Comparison of ENCODE assay signal across 15 cellular contexts in genomic region chr17:50065056-50065455, GRCh38. TPM values are rescaled to one million over a fixed set of nuclear protein-coding genes. Genes with fewer than 3 reads are reported as not detected.
DNase-seq lines count a peak whose midpoint lies in the region; ATAC-seq and TF ChIP-seq lines count a peak whose summit lies in the region.
"Had no signal": no experiment of that assay in that cellular context is flagged by ENCODE, and none has a peak within 500 bp of the region (broad histone marks: within the 10 kb centered on the region; RNA-seq: fewer than 3 reads in every experiment).

No MANE protein-coding gene starts in this region.

- no peaks in the 10 kb centered on the region for H3K27me3 Mint-ChIP-seq in chondrocyte (ENCODE audit: low read depth)
- H3K27me3 Mint-ChIP-seq in activated CD4-positive, alpha-beta T cell treated with anti-CD3 and anti-CD28 coated beads for 36 hours: no peaks in the 10 kb centered on the region

- peak overlapping the region; percentile 98 for H3K27ac Mint-ChIP-seq in chondrocyte (ENCODE audit: unreplicated experiment)
- no peak overlapping the region for H3K27ac Mint-ChIP-seq in activated CD4-positive, alpha-beta T cell treated with anti-CD3 and anti-CD28 coated beads for 36 hours
- H3K27ac Mint-ChIP-seq: activated B cell treated with CpG ODN at 0.5 μM for 24 hours, naive B cell had no signal

- peaks cover 64% of the 10 kb centered on the region for H3K4me1 Mint-ChIP-seq in chondrocyte (ENCODE audit: low read depth)
- H3K4me1 Mint-ChIP-seq in activated CD4-positive, alpha-beta T cell treated with anti-CD3 and anti-CD28 coated beads for 36 hours: no peaks in the 10 kb centered on the region
- H3K4me1 Mint-ChIP-seq: activated B cell treated with CpG ODN at 0.5 μM for 24 hours had no signal

- DNase-seq in PC-9 (no peak), chondrocyte (ENCODE audit: low spot score) (no peak), mesendoderm (no peak), stomach (no peak), DMS79 treated with DMSO at 0.1 percent for 48 hours (lab: John Stamatoyannopoulos, UW) (no peak), SHP77 treated with DMSO at 0.1 percent for 48 hours (lab: John Stamatoyannopoulos, UW) (no peak)
- DNase-seq in activated CD4-positive, alpha-beta T cell treated with anti-CD3 and anti-CD28 coated beads for 36 hours: no peak
- no peak for DNase-seq in effector CD8-positive, alpha-beta T cell (lab: John Stamatoyannopoulos, UW)
- DNase-seq: activated B cell treated with CpG ODN at 0.5 μM for 24 hours, naive B cell, NCI-H146, NCI-H69 had no signal

- no peaks in the 10 kb centered on the region for H3K9me3 Mint-ChIP-seq in chondrocyte (ENCODE audit: low read depth)
- no peaks in the 10 kb centered on the region for H3K9me3 Mint-ChIP-seq in activated CD4-positive, alpha-beta T cell treated with anti-CD3 and anti-CD28 coated beads for 36 hours (ENCODE audit: low read depth)
- H3K9me3 Mint-ChIP-seq: activated B cell treated with CpG ODN at 0.5 μM for 24 hours, naive B cell had no signal

- H3F3A ChIP-seq in PC-9 (ENCODE audit: insufficient read depth, low read depth): peaks cover 91% of the 10 kb centered on the region

- peaks cover 68% of the 10 kb centered on the region for H3K36me3 ChIP-seq in PC-9 (ENCODE audit: low read depth)
- no peaks in the 10 kb centered on the region for H3K36me3 ChIP-seq in mesendoderm (ENCODE audit: control insufficient read depth, insufficient read depth, low read length)
- H3K36me3 ChIP-seq in stomach: peaks cover 19 to 43% (median 33%) of the 10 kb centered on the region in 4 donors

- no peak overlapping the region for H4K5ac ChIP-seq in mesendoderm (ENCODE audit: low read length)

- no CpG with 5 or more reads among the region's 3 CpGs for WGBS in mesendoderm (ENCODE audit: extremely low coverage, insufficient coverage, low lambda C conversion rate)
- WGBS in stomach, 5 donors: 44 to 54% (median 49%) methylated on average over 3 of the region's 3 CpGs

- no peak overlapping the region for H2BK15ac ChIP-seq in mesendoderm (replicated peaks; ENCODE audit: low read depth)

- no TSS peak for BruUV-seq in PC-9 (replicated peaks; lab: Mats Ljungman, UMichigan)

- H3K4ac ChIP-seq in mesendoderm (ENCODE audit: low read depth, low read length): no peak overlapping the region

- no peak overlapping the region for H3K9ac ChIP-seq in mesendoderm (ENCODE audit: low read length)

- H3K79me2 ChIP-seq in PC-9 (ENCODE audit: low read depth): peaks cover 83% of the 10 kb centered on the region
- H3K79me2 ChIP-seq in mesendoderm (ENCODE audit: control insufficient read depth, insufficient read depth, low read length): no peaks in the 10 kb centered on the region

- H2AFZ ChIP-seq in PC-9: no peak overlapping the region

- no peaks in the 10 kb centered on the region for H3K9me2 ChIP-seq in PC-9 (ENCODE audit: insufficient read depth)

- H3K56ac ChIP-seq in mesendoderm (ENCODE audit: low read length): no peak overlapping the region

- TF ChIP-seq CTCF in PC-9 (conservative IDR thresholded peaks at IDR 0.05) (no peak), chondrocyte (IDR thresholded peaks at IDR 0.05) (no peak), stomach (IDR thresholded peaks at IDR 0.05) (no peak)

- no peaks in the 10 kb centered on the region for H3K79me1 ChIP-seq in mesendoderm (ENCODE audit: low read length)

- peaks cover 18% of the 10 kb centered on the region for H3K36me3 Mint-ChIP-seq in chondrocyte (ENCODE audit: low read depth)
- no peaks in the 10 kb centered on the region for H3K36me3 Mint-ChIP-seq in activated CD4-positive, alpha-beta T cell treated with anti-CD3 and anti-CD28 coated beads for 36 hours (ENCODE audit: low read depth)
- H3K36me3 Mint-ChIP-seq: naive B cell had no signal

- no peak overlapping the region for H2BK120ac ChIP-seq in mesendoderm (ENCODE audit: low read depth, low read length)

- peak overlapping the region; percentile 77 for H3K4me2 ChIP-seq in PC-9
- no peak overlapping the region for H3K4me2 ChIP-seq in mesendoderm (ENCODE audit: low read length)

- H2AK5ac ChIP-seq in mesendoderm (ENCODE audit: low read length): no peak overlapping the region

- H3K27ac ChIP-seq in PC-9: peak overlapping the region; percentile 97
- H3K27ac ChIP-seq in mesendoderm (ENCODE audit: low read depth, low read length): peak overlapping the region; percentile 5
- peak overlapping the region in 4 of 5 donors; percentile 96 to 97 (median 96) for H3K27ac ChIP-seq in stomach
- H3K27ac ChIP-seq: C4-2B, SK-N-MC had no signal

- H3K9me3 ChIP-seq in PC-9 (ENCODE audit: insufficient read depth, low read depth) (no peaks in the 10 kb centered on the region), stomach (no peaks in the 10 kb centered on the region)

- H4K8ac ChIP-seq in mesendoderm (ENCODE audit: low read depth, low read length): no peak overlapping the region

- POLR2A ChIA-PET in PC-9 (lab: Charles Lee; ENCODE audit: unreplicated experiment): interaction anchor here (0.5 to 1.5 kb wide), 4 partner anchors 9 to 37 kb away, joined by 3 to 21 read pairs (median 8); partner anchors contain the start of gene ITGA3
- POLR2A ChIA-PET in activated CD4-positive, alpha-beta T cell treated with anti-CD3 and anti-CD28 coated beads for 36 hours (lab: Charles Lee): no interaction called here

- peak overlapping the region; percentile 36 for H3K4me3 ChIP-seq in PC-9
- H3K4me3 ChIP-seq in mesendoderm (ENCODE audit: low read length): no peak overlapping the region
- no peak overlapping the region for H3K4me3 ChIP-seq in stomach
- H3K4me3 ChIP-seq: K562, SK-N-MC had no signal

- peaks cover 76% of the 10 kb centered on the region for H3K4me1 ChIP-seq in PC-9 (replicated peaks; ENCODE audit: insufficient read depth)
- H3K4me1 ChIP-seq in mesendoderm (ENCODE audit: control insufficient read depth, low read depth, low read length): no peaks in the 10 kb centered on the region
- H3K4me1 ChIP-seq in stomach: peaks cover 47 to 60% (median 53%) of the 10 kb centered on the region in 4 donors

- TF ChIP-seq POLR2A in stomach (IDR thresholded peaks at IDR 0.05): no peak

- intact Hi-C loops in PC-9 (cut with micrococcal nuclease; ENCODE audit: unreplicated experiment) (no loop called here), stomach (cut with DNase I; ENCODE audit: low total_unique reads) (no loop called here)
- intact Hi-C loops in activated CD4-positive, alpha-beta T cell treated with anti-CD3 and anti-CD28 coated beads for 36 hours (cut with DNase I, micrococcal nuclease): no loop called here

- peaks cover 13% of the 10 kb centered on the region for H4K20me1 ChIP-seq in PC-9 (ENCODE audit: insufficient read depth)

- TF ChIP-seq EP300 in stomach (IDR thresholded peaks at IDR 0.05): no peak

- no peak overlapping the region for H2BK5ac ChIP-seq in mesendoderm (ENCODE audit: low read length)

- CTCF ChIA-PET in PC-9 (lab: Charles Lee): interaction anchor here (0.9 kb wide), 1 partner anchor 22 kb away, joined by 3 read pairs; no protein-coding TSS in a partner anchor
- CTCF ChIA-PET in activated CD4-positive, alpha-beta T cell treated with anti-CD3 and anti-CD28 coated beads for 36 hours (lab: Charles Lee): interaction anchor here (0.6 to 1.0 kb wide), 5 partner anchors 9 to 206 kb away, joined by 3 to 4 read pairs (median 3); partner anchors contain the start of gene ITGA3

- H3K23ac ChIP-seq in mesendoderm (ENCODE audit: low read length): no peak overlapping the region

- H3K4me3 Mint-ChIP-seq in chondrocyte (ENCODE audit: unreplicated experiment): peak overlapping the region; percentile 3
- H3K4me3 Mint-ChIP-seq in activated CD4-positive, alpha-beta T cell treated with anti-CD3 and anti-CD28 coated beads for 36 hours: no peak overlapping the region
- H3K4me3 Mint-ChIP-seq: activated B cell treated with CpG ODN at 0.5 μM for 24 hours, naive B cell had no signal

- H3K27me3 ChIP-seq in PC-9 (ENCODE audit: insufficient read depth, low read depth): no peaks in the 10 kb centered on the region
- no peaks in the 10 kb centered on the region for H3K27me3 ChIP-seq in mesendoderm (ENCODE audit: insufficient read depth, low read length, poor library complexity)
- no peaks in the 10 kb centered on the region for H3K27me3 ChIP-seq in stomach

- H3K18ac ChIP-seq in mesendoderm (ENCODE audit: low read length): no peak overlapping the region

- ATAC-seq in activated CD4-positive, alpha-beta T cell treated with anti-CD3 and anti-CD28 coated beads for 36 hours: no peak

RNA-seq across cellular contexts. Expression of gene ITGA3, which starts 9.1 kb away (rescaled TPM):
- total RNA-seq in PC-9 (2021) (291 and 327 TPM in 2 replicates), chondrocyte (85.8 to 236 TPM (median 216 TPM) in 3 replicates), stomach (100 to 1,000 TPM in 4 of 5 donors, 10 to 100 TPM in 1; 33.6 to 698 (median 193) TPM)
- polyA plus RNA-seq in mesendoderm (2013, experiment 1 of 2): 13.0 TPM
- 13.2 TPM for polyA plus RNA-seq in mesendoderm (2013, experiment 2 of 2)
- 10 to 100 TPM in 2 of 3 donors, 1 to 10 TPM in 1; 6.9 to 37.5 (median 29.5) TPM for polyA plus RNA-seq in stomach
- 1 to 10 TPM; 6.8 to 7.8 TPM for total RNA-seq in activated CD4-positive, alpha-beta T cell treated with anti-CD3 and anti-CD28 coated beads for 36 hours

RNA-seq across cellular contexts. Expression of gene PDK2, which starts 30.1 kb away (rescaled TPM):
- total RNA-seq in PC-9 (2021): 38.6 and 58.7 TPM in 2 replicates
- total RNA-seq in chondrocyte: 28.9 to 38.0 TPM (median 31.1 TPM) in 3 replicates
- polyA plus RNA-seq in mesendoderm (2013, experiment 1 of 2): 10.1 TPM
- 11.8 TPM for polyA plus RNA-seq in mesendoderm (2013, experiment 2 of 2)
- total RNA-seq in stomach: 100 to 1,000 TPM in 1 of 5 donors, 10 to 100 TPM in 2, 1 to 10 TPM in 2; 4.6 to 255 (median 31.2) TPM
- polyA plus RNA-seq in stomach: 10 to 100 TPM; 13.5 to 20.6 (median 20.1) TPM
- 10 to 100 TPM in 1 of 2 experiments, 1 to 10 TPM in 1; 9.8 to 16.2 TPM for total RNA-seq in activated CD4-positive, alpha-beta T cell treated with anti-CD3 and anti-CD28 coated beads for 36 hours

Comparison
In these comparisons a context has a peak if more than half of its experiments do, and no peak if none do; other contexts are left out.
1. H3K27ac ChIP-seq: peak in every context shown above with its lines; median percentile 97 in PC-9; 96 in stomach; 5 in mesendoderm.